ENCODE assay signal across 7 cellular contexts in genomic region chr1:22196641-22197040, GRCh38. TPM values are rescaled to one million over a fixed set of nuclear protein-coding genes. Genes with fewer than 3 reads are reported as not detected.
"Had no signal": no experiment of that assay in that cellular context is flagged by ENCODE, and none has a peak within 500 bp of the region (broad histone marks: within the 10 kb centered on the region; RNA-seq: fewer than 3 reads in every experiment).

No MANE protein-coding gene starts in this region.

- H2AFZ ChIP-seq: GM23338 had no signal

- H3K4me2 ChIP-seq: GM23338 had no signal

- H3K9me3 ChIP-seq: HAP-1 had no signal

- H3K4me1 ChIP-seq: HAP-1 had no signal

- H3K4me3 ChIP-seq: GM23338, HAP-1 had no signal

- H3K36me3 ChIP-seq: HAP-1 had no signal

- DNase-seq: H7, HFFc6 had no signal

- FAIRE-seq: HTR-8/SVneo had no signal

- ATAC-seq: GM23338, HCT116 had no signal

RNA-seq across cellular contexts. Expression of gene WNT4, which starts 53.7 kb away (rescaled TPM):
- total RNA-seq: HFFc6 had no signal
- polyA plus RNA-seq: IgD-negative memory B cell had no signal
